11 cellular contexts compared by ENCODE assay signal in the genomic region with DNA sequence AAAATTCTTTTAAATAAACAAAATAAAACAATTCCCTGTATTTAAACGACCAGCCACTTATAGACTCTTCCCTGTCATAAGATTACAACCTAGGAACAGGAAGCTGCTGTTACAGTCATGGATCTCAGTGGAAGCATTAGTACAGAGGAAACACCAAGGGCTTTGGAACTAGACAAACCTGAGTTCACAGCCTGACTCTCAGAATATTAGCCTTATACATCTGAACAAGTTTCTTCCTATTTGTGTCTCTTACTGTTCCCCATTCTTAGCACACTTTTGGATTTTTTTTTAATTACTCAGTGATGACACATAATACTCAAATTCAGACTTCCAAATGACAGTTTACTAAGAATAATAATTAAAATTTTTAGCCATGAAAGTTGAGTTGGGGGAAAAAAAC.
"Had no signal": no experiment of that assay in that cellular context is flagged by ENCODE, and none has a peak within 500 bp of the region (broad histone marks: within the 10 kb centered on the region; RNA-seq: fewer than 3 reads in every experiment).

No MANE protein-coding gene starts in this region.

- H3K4me3 Mint-ChIP-seq: activated CD4-positive, alpha-beta T cell treated with anti-CD3 and anti-CD28 coated beads, Interleukin-2, amount 10 ng/mL, durations not matched to agents 24 days and 14 days; activated T-helper 17 cell treated with anti-CD3 and anti-CD28 coated beads, Interleukin-2, amount 50 U/mL, for 72 hours; neural progenitor cell had no signal

- H3K9ac ChIP-seq: neural progenitor cell had no signal

- H3K4me1 Mint-ChIP-seq: activated T-helper 17 cell treated with anti-CD3 and anti-CD28 coated beads, Interleukin-2, amount 50 U/mL, for 72 hours had no signal

- H3K9me3 ChIP-seq: gastrocnemius medialis, ovary had no signal

- H3K27me3 ChIP-seq: gastrocnemius medialis, heart right ventricle, neural progenitor cell, ovary had no signal

- H3K27ac Mint-ChIP-seq: activated CD4-positive, alpha-beta T cell treated with anti-CD3 and anti-CD28 coated beads, Interleukin-2, amount 10 ng/mL, durations not matched to agents 24 days and 14 days; activated T-helper 17 cell treated with anti-CD3 and anti-CD28 coated beads, Interleukin-2, amount 50 U/mL, for 72 hours; neural progenitor cell had no signal

- H3K27me3 Mint-ChIP-seq: activated CD4-positive, alpha-beta T cell treated with anti-CD3 and anti-CD28 coated beads, Interleukin-2, amount 10 ng/mL, durations not matched to agents 24 days and 14 days; activated T-helper 17 cell treated with anti-CD3 and anti-CD28 coated beads, Interleukin-2, amount 50 U/mL, for 72 hours had no signal

- H3K4me1 ChIP-seq: gastrocnemius medialis, heart right ventricle had no signal

- H2AFZ ChIP-seq: neural progenitor cell had no signal

- H3K36me3 ChIP-seq: ovary had no signal

- H3K9me3 Mint-ChIP-seq: activated T-helper 17 cell treated with anti-CD3 and anti-CD28 coated beads, Interleukin-2, amount 50 U/mL, for 72 hours had no signal

- ATAC-seq: activated T-helper 17 cell treated with anti-CD3 and anti-CD28 coated beads, Interleukin-2, amount 50 U/mL, for 72 hours; gastrocnemius medialis; heart right ventricle had no signal

- H3K27ac ChIP-seq: gastrocnemius medialis, heart right ventricle, neural progenitor cell, ovary had no signal

- DNase-seq: activated CD4-positive, alpha-beta T cell treated with anti-CD3 and anti-CD28 coated beads, Interleukin-2, amount 10 ng/mL, durations not matched to agents 24 days and 14 days; activated CD4-positive, CD25-positive, alpha-beta regulatory T cell; activated naive CD4-positive, alpha-beta T cell treated with Interleukin-2 at 50 U/mL for 16 hours; aorta; gastrocnemius medialis; heart right ventricle; ovary; stimulated activated CD4-positive, alpha-beta T cell treated with anti-CD3 and anti-CD28 coated beads, Interleukin-12 subunit alpha, Interleukin-12 subunit beta, amount 100 ng/mL, for 4 hours; stimulated activated CD4-positive, alpha-beta T cell treated with anti-CD3 and anti-CD28 coated beads, Interleukin-2, amount 100 ng/mL, for 24 hours had no signal

- H3K4me2 ChIP-seq: neural progenitor cell had no signal

- H3K4me3 ChIP-seq: gastrocnemius medialis, heart right ventricle, neural progenitor cell, ovary had no signal
